In genomic region chr1:35211113-35211399, GRCh38 we compare ENCODE assay signal across 1 cellular context.
TF ChIP-seq lines count a peak whose summit lies in the region.

No MANE protein-coding gene starts in this region.

TF ChIP-seq in SK-N-SH treated with all-trans-retinoic acid at 6 μM for 48 hours, 23 proteins besides CTCF, POLR2A, EP300 and RAD21 (continued from another document):
- TF ChIP-seq, protein P1, sequence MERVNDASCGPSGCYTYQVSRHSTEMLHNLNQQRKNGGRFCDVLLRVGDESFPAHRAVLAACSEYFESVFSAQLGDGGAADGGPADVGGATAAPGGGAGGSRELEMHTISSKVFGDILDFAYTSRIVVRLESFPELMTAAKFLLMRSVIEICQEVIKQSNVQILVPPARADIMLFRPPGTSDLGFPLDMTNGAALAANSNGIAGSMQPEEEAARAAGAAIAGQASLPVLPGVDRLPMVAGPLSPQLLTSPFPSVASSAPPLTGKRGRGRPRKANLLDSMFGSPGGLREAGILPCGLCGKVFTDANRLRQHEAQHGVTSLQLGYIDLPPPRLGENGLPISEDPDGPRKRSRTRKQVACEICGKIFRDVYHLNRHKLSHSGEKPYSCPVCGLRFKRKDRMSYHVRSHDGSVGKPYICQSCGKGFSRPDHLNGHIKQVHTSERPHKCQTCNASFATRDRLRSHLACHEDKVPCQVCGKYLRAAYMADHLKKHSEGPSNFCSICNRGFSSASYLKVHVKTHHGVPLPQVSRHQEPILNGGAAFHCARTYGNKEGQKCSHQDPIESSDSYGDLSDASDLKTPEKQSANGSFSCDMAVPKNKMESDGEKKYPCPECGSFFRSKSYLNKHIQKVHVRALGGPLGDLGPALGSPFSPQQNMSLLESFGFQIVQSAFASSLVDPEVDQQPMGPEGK (CRISPR knock-in tag; IDR thresholded peaks at IDR 0.05; ENCODE audit: borderline replicate concordance): no peak
- no peak for TF ChIP-seq OSR1 (CRISPR knock-in tag; IDR thresholded peaks at IDR 0.05)
- no peak for TF ChIP-seq TCF4 (CRISPR knock-in tag; IDR thresholded peaks at IDR 0.05; ENCODE audit: borderline replicate concordance)
- no peak for TF ChIP-seq TOX (CRISPR knock-in tag; IDR thresholded peaks at IDR 0.05; ENCODE audit: borderline replicate concordance)
- no peak for TF ChIP-seq CSRNP3 (CRISPR knock-in tag; IDR thresholded peaks at IDR 0.05)
- TF ChIP-seq RARB (CRISPR knock-in tag; IDR thresholded peaks at IDR 0.05): no peak
- no peak for TF ChIP-seq ZC3H10 (CRISPR knock-in tag; IDR thresholded peaks at IDR 0.05)
- TF ChIP-seq, protein P2, sequence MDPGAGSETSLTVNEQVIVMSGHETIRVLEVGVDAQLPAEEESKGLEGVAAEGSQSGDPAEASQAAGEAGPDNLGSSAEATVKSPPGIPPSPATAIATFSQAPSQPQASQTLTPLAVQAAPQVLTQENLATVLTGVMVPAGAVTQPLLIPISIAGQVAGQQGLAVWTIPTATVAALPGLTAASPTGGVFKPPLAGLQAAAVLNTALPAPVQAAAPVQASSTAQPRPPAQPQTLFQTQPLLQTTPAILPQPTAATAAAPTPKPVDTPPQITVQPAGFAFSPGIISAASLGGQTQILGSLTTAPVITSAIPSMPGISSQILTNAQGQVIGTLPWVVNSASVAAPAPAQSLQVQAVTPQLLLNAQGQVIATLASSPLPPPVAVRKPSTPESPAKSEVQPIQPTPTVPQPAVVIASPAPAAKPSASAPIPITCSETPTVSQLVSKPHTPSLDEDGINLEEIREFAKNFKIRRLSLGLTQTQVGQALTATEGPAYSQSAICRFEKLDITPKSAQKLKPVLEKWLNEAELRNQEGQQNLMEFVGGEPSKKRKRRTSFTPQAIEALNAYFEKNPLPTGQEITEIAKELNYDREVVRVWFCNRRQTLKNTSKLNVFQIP (CRISPR knock-in tag; IDR thresholded peaks at IDR 0.05; ENCODE audit: borderline replicate concordance, low read depth): no peak
- TF ChIP-seq ZNF8 (CRISPR knock-in tag; IDR thresholded peaks at IDR 0.05): no peak
- TF ChIP-seq ZNF565 (CRISPR knock-in tag; conservative IDR thresholded peaks at IDR 0.05; ENCODE audit: low read depth): no peak
